In the genomic region with DNA sequence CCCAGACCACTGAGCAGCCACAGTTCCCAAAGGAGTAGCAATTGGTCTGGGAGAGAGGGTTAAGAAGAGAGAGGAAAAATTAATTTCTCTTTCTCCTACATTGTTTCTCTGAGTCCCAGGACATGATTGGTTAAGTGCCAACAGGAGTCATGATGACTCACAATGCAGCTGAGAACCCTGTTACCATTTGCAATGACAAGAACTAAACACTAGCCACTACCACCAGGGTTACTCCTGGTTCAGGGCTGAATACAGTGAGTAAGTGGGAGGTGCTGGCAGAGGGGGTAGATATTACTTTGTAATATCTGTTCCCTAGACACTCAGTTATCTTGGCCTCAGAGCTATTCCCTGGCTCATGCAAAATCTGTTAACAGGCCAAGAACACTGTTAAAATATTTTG, we compare ENCODE assay signal across 15 cellular contexts. TPM values are rescaled to one million over a fixed set of nuclear protein-coding genes. Genes with fewer than 3 reads are reported as not detected.
DNase-seq lines count a peak whose midpoint lies in the region; TF ChIP-seq lines count a peak whose summit lies in the region.
"Had no signal": no experiment of that assay in that cellular context is flagged by ENCODE, and none has a peak within 500 bp of the region (broad histone marks: within the 10 kb centered on the region; RNA-seq: fewer than 3 reads in every experiment).

No MANE protein-coding gene starts in this region.

- H3K36me3 ChIP-seq in fibroblast of lung (ENCODE audit: control insufficient read depth, insufficient read depth, low read length): no peaks in the 10 kb centered on the region
- H3K36me3 ChIP-seq in prostate gland: no peaks in the 10 kb centered on the region
- H3K36me3 ChIP-seq: suprapubic skin had no signal

- H3K9ac ChIP-seq in fibroblast of lung (ENCODE audit: insufficient read depth, low read length): no peak overlapping the region

- no peak overlapping the region for H2AFZ ChIP-seq in fibroblast of lung (ENCODE audit: low read length)
- H2AFZ ChIP-seq: GM23338 had no signal

- H3K4me1 ChIP-seq in fibroblast of lung (ENCODE audit: control insufficient read depth, extremely low read depth, insufficient read depth, low read length): peaks cover 2% of the 10 kb centered on the region
- no peaks in the 10 kb centered on the region for H3K4me1 ChIP-seq in prostate gland (replicated peaks)
- H3K4me1 ChIP-seq: suprapubic skin had no signal

- H3K4me2 ChIP-seq in fibroblast of lung (ENCODE audit: extremely low read depth, insufficient read depth, low read length): no peak overlapping the region
- H3K4me2 ChIP-seq: GM23338 had no signal

- TF ChIP-seq CTCF in RWPE1 (conservative IDR thresholded peaks at IDR 0.05; ENCODE audit: low read depth) (no peak), fibroblast of lung (conservative IDR thresholded peaks at IDR 0.05 in 1 of 2, IDR thresholded peaks at IDR 0.05 in 1 of 2; ENCODE audit: low read depth in 1 of 2, low read length in 2 of 2) (no peak), prostate gland (IDR thresholded peaks at IDR 0.05) (no peak)

- TF ChIP-seq POLR2A in prostate gland (IDR thresholded peaks at IDR 0.05): no peak

- no peak overlapping the region for H3K4me3 ChIP-seq in fibroblast of lung (replicated peaks in 1 of 4; ENCODE audit: control extremely low read depth in 1 of 4, insufficient read depth in 1 of 4, low read depth in 3 of 4, low read length in 4 of 4)
- H3K4me3 ChIP-seq in prostate gland: no peak overlapping the region
- H3K4me3 ChIP-seq: GM23338, suprapubic skin had no signal

- intact Hi-C loops in prostate gland (cut with DNase I): no loop called here
- intact Hi-C loops in posterior cingulate gyrus (cut with DNase I): no loop called here

- POLR2A ChIA-PET in RWPE1 (lab: Yijun Ruan, JAX; ENCODE audit: low non-redundant PET): no interaction called here

- H3K79me2 ChIP-seq in fibroblast of lung (ENCODE audit: control insufficient read depth, insufficient read depth, low read length): no peaks in the 10 kb centered on the region

- no peaks in the 10 kb centered on the region for H4K20me1 ChIP-seq in fibroblast of lung (ENCODE audit: control insufficient read depth, extremely low read depth, insufficient read depth, low read length)

- H3K27ac ChIP-seq in RWPE1 (no peak overlapping the region), fibroblast of lung (ENCODE audit: insufficient read depth, low read length) (peak overlapping the region; percentile 4), prostate gland (no peak overlapping the region)
- H3K27ac ChIP-seq: suprapubic skin had no signal

- DNase-seq in GM04503 (ENCODE audit: low read depth) (peak; percentile 49), RWPE1 (ENCODE audit: low spot score) (peak; percentile 26), fibroblast of lung (ENCODE audit: low read depth in 2 of 2) (peak; percentile 88 to 93), renal cortical epithelial cell (ENCODE audit: low read depth) (peak; percentile 76), cerebellum (ENCODE audit: low spot score) (no peak), prostate gland (ENCODE audit: low spot score) (no peak), posterior cingulate gyrus (no peak)
- DNase-seq: activated CD8-positive, alpha-beta memory T cell treated with anti-CD3 and anti-CD28 coated beads, Interleukin-2, amount 50 U/mL, for 4 hours; amygdala; NCI-H1092 treated with DMSO at 0.1 percent for 48 hours; SHP77 had no signal

- H3K27me3 ChIP-seq in fibroblast of lung (ENCODE audit: control insufficient read depth, insufficient read depth, low read length) (no peaks in the 10 kb centered on the region), prostate gland (replicated peaks; ENCODE audit: insufficient read depth) (no peaks in the 10 kb centered on the region)
- H3K27me3 ChIP-seq: suprapubic skin had no signal

- CTCF ChIA-PET in RWPE1 (lab: Yijun Ruan, JAX): no interaction called here

- no peaks in the 10 kb centered on the region for H3K9me3 ChIP-seq in fibroblast of lung (ENCODE audit: control insufficient read depth, insufficient read depth, low read depth, low read length)
- H3K9me3 ChIP-seq in prostate gland: no peaks in the 10 kb centered on the region
- H3K9me3 ChIP-seq: suprapubic skin had no signal

RNA-seq across cellular contexts. Expression of a gene that starts 16.6 kb away (rescaled TPM):
- 6.4 and 9.9 TPM in 2 replicates for total RNA-seq in fibroblast of lung
- polyA plus RNA-seq in fibroblast of lung: 4.7 and 6.8 TPM in 2 replicates
- 2.8 and 4.2 TPM in 2 replicates for polyA plus RNA-seq in fibroblast of lung (2012)
- polyA minus RNA-seq in fibroblast of lung (ENCODE audit: low replicate concordance): 1.6 and 3.9 TPM in 2 replicates
- total RNA-seq in renal cortical epithelial cell: 6.4 and 10.7 TPM in 2 replicates
- 10.3 TPM for total RNA-seq in cerebellum
- total RNA-seq in prostate gland: 10 to 100 TPM; 11.2 TPM

RNA-seq across cellular contexts. Expression of a gene that starts 17.3 kb away (rescaled TPM):
- 6.4 and 8.4 TPM in 2 replicates for total RNA-seq in fibroblast of lung
- polyA plus RNA-seq in fibroblast of lung: 4.3 and 9.7 TPM in 2 replicates
- polyA plus RNA-seq in fibroblast of lung (2012): 2.3 and 5.4 TPM in 2 replicates
- 0.30 and 0.59 TPM in 2 replicates for polyA minus RNA-seq in fibroblast of lung (ENCODE audit: low replicate concordance)
- 5.2 and 6.8 TPM in 2 replicates for total RNA-seq in renal cortical epithelial cell
- total RNA-seq in cerebellum: 12.2 TPM
- 1 to 10 TPM; 4.2 to 8.4 TPM for total RNA-seq in prostate gland

RNA-seq across cellular contexts. Expression of a gene that starts 18.0 kb away (rescaled TPM):
- total RNA-seq in fibroblast of lung (not detected in 2 replicates), renal cortical epithelial cell (not detected in 2 replicates), cerebellum (not detected), prostate gland (not detected)
- not detected in 2 replicates for polyA plus RNA-seq in fibroblast of lung
- not detected in 2 replicates for polyA plus RNA-seq in fibroblast of lung (2012)
- not detected in 2 replicates for polyA minus RNA-seq in fibroblast of lung (ENCODE audit: low replicate concordance)
- total RNA-seq: GM23338, NCI-H460, skeletal muscle tissue, suprapubic skin had no signal
- polyA plus RNA-seq: GM23338 had no signal

Comparison
In these comparisons a context has a peak if more than half of its experiments do, and no peak if none do; other contexts are left out.
1. DNase-seq: peak in GM04503 (single experiment), RWPE1 (single experiment), fibroblast of lung (2 of 2) and renal cortical epithelial cell (single experiment); none in cerebellum (single experiment), prostate gland (single experiment) and posterior cingulate gyrus (0 of 10).